In genomic region chr15:72237286-72238224, GRCh38 we compare ENCODE assay signal across 2 cellular contexts.
TF ChIP-seq lines count a peak whose summit lies in the region.

No MANE protein-coding gene starts in this region.

TF ChIP-seq in IMR-90, 13 proteins besides CTCF, POLR2A, EP300 and RAD21:
- peak; percentile 35; the same call in 1 of the 2 replicates for TF ChIP-seq BHLHE40 (IDR thresholded peaks at IDR 0.05; ENCODE audit: low read depth, low read length)
- peak; percentile 73 for TF ChIP-seq MAFK (IDR thresholded peaks at IDR 0.05; ENCODE audit: low read depth, low read length)
- TF ChIP-seq NFE2L2 (IDR thresholded peaks at IDR 0.05; ENCODE audit: low read depth, low read length) = peak; percentile 97
- TF ChIP-seq MAZ (IDR thresholded peaks at IDR 0.05; ENCODE audit: borderline replicate concordance, low read depth, low read length) = peak; percentile 74; the same call in 1 of the 2 replicates
- peak; percentile 90 for TF ChIP-seq CEBPB (IDR thresholded peaks at IDR 0.05; ENCODE audit: low read depth, low read length)
- TF ChIP-seq ELK1 (IDR thresholded peaks at IDR 0.05; ENCODE audit: borderline replicate concordance, low read depth, low read length) = no peak
- TF ChIP-seq MXI1 (IDR thresholded peaks at IDR 0.05; ENCODE audit: borderline replicate concordance, low read depth, low read length) = no peak
- peak; percentile 81 for TF ChIP-seq FOS (IDR thresholded peaks at IDR 0.05; ENCODE audit: low read depth, low read length)
- TF ChIP-seq SMC3 (IDR thresholded peaks at IDR 0.05; ENCODE audit: low read depth, low read length) = no peak

TF ChIP-seq in WTC11, 78 proteins besides CTCF, POLR2A, EP300 and RAD21:
- no peak for TF ChIP-seq AFF4 (CRISPR knock-in tag; IDR thresholded peaks at IDR 0.05; ENCODE audit: borderline replicate concordance)
- peak; percentile 92 for TF ChIP-seq NFE2L1 (CRISPR knock-in tag; IDR thresholded peaks at IDR 0.05)
